15 cellular contexts compared by ENCODE assay signal in the genomic region with DNA sequence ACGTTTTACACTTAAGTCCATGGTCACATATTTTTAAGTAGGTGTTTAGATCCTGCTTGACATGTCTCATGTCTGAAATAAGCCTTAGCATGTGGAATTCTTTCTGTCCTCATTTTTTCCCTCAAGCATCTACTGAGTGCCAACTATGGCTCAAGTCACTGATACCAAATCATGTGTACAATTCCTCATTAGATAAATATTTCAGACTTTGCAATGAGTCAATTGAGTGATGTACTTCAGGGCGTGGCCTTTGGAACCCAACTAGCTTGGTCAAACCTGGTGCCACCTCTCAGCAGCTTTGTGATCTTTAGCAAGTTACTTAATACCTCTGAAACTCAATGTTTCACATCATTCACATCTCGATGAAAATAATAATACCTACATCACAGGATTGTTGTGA.
"Had no signal": no experiment of that assay in that cellular context is flagged by ENCODE, and none has a peak within 500 bp of the region (broad histone marks: within the 10 kb centered on the region; RNA-seq: fewer than 3 reads in every experiment).

No MANE protein-coding gene starts in this region.

- H3K4me3 ChIP-seq: left ventricle myocardium inferior, prostate gland, suprapubic skin, upper lobe of left lung had no signal

- H3K27ac ChIP-seq: left ventricle myocardium inferior, prostate gland, suprapubic skin, upper lobe of left lung had no signal

- H3K4me1 ChIP-seq: left ventricle myocardium inferior, prostate gland, suprapubic skin had no signal

- ATAC-seq: effector memory CD8-positive, alpha-beta T cell; sciatic nerve; WTC11 had no signal

- DNase-seq: activated CD4-positive, alpha-beta T cell treated with anti-CD3 and anti-CD28 coated beads, Interleukin-2, amount 10 ng/mL, durations not matched to agents 24 days and 14 days; activated naive CD4-positive, alpha-beta T cell treated with anti-CD3 and anti-CD28 coated beads, Interleukin-2, amount 10 ng/mL, durations not matched to agents 7 days and 5 days; effector memory CD8-positive, alpha-beta T cell; foreskin fibroblast; head of caudate nucleus; left ventricle myocardium inferior; nephron progenitor cell; stimulated activated CD4-positive, alpha-beta T cell treated with anti-CD3 and anti-CD28 coated beads, Interleukin-12 subunit alpha, Interleukin-12 subunit beta, amount 100 ng/mL, for 4 hours; stimulated activated CD4-positive, alpha-beta T cell treated with anti-CD3 and anti-CD28 coated beads, Interleukin-2, amount 100 ng/mL, for 48 hours; stimulated activated naive CD4-positive, alpha-beta T cell treated with Interleukin-2 at 50 U/mL for 16 hours; upper lobe of left lung had no signal

- H3K9me3 ChIP-seq: left ventricle myocardium inferior, prostate gland, suprapubic skin, upper lobe of left lung had no signal

- H3K27me3 ChIP-seq: suprapubic skin, upper lobe of left lung had no signal

- H3K36me3 ChIP-seq: left ventricle myocardium inferior, prostate gland, suprapubic skin, upper lobe of left lung had no signal
